In genomic region chr16:57008440-57008839, GRCh38 we compare ENCODE assay signal across 16 cellular contexts. TPM values are rescaled to one million over a fixed set of nuclear protein-coding genes. Genes with fewer than 3 reads are reported as not detected.
A peak's percentile ranks its signal among the peaks of the same experiment; 100 is the strongest.
DNase-seq lines count a peak whose midpoint lies in the region; ATAC-seq and TF ChIP-seq lines count a peak whose summit lies in the region.
"Had no signal": no experiment of that assay in that cellular context is flagged by ENCODE, and none has a peak within 500 bp of the region (broad histone marks: within the 10 kb centered on the region; RNA-seq: fewer than 3 reads in every experiment).

No MANE protein-coding gene starts in this region.

- H2AFZ ChIP-seq in Karpas-422 (ENCODE audit: low read length): no peak overlapping the region

- H3K27ac Mint-ChIP-seq in activated naive CD4-positive, alpha-beta T cell treated with anti-CD3 and anti-CD28 coated beads, Interleukin-2, amount 50 U/mL, for 24 hours: peak overlapping the region; percentile 88
- peak overlapping the region; percentile 87 for H3K27ac Mint-ChIP-seq in activated naive CD8-positive, alpha-beta T cell treated with anti-CD3 and anti-CD28 coated beads, Interleukin-2, amount 50 U/mL, for 24 hours
- peak overlapping the region; percentile 84 for H3K27ac Mint-ChIP-seq in stimulated activated effector memory CD8-positive, alpha-beta T cell treated with anti-CD3 and anti-CD28 coated beads, Interleukin-12 subunit alpha, Interleukin-12 subunit beta, amount 100 ng/mL, for 72 hours
- H3K27ac Mint-ChIP-seq: H9 had no signal

- peak overlapping the region; percentile 87 for H3K27ac ChIP-seq in Karpas-422 (ENCODE audit: low read length)

- no peaks in the 10 kb centered on the region for H3K9me3 ChIP-seq in Karpas-422 (ENCODE audit: low read length)
- no peaks in the 10 kb centered on the region; the same call in 1 of the 2 replicates for H3K9me3 ChIP-seq in BE2C
- H3K9me3 ChIP-seq: MG63 had no signal

- H3K36me3 ChIP-seq in Karpas-422 (ENCODE audit: insufficient read depth, low read length) (0 out of 2 replicates have a peak, but pooled peaks cover 5% of the 10 kb centered on the region), BE2C (no peaks in the 10 kb centered on the region)
- H3K36me3 ChIP-seq: MG63 had no signal

- peaks cover 93% of the 10 kb centered on the region for H3K4me1 ChIP-seq in Karpas-422 (ENCODE audit: low read length)
- no peaks in the 10 kb centered on the region for H3K4me1 ChIP-seq in BE2C

- no peaks in the 10 kb centered on the region for H3K27me3 Mint-ChIP-seq in activated naive CD4-positive, alpha-beta T cell treated with anti-CD3 and anti-CD28 coated beads, Interleukin-2, amount 50 U/mL, for 24 hours
- H3K27me3 Mint-ChIP-seq in activated naive CD8-positive, alpha-beta T cell treated with anti-CD3 and anti-CD28 coated beads, Interleukin-2, amount 50 U/mL, for 24 hours: no peaks in the 10 kb centered on the region

- no peak overlapping the region for H3K9ac ChIP-seq in Karpas-422 (ENCODE audit: low read length)

- no peak overlapping the region for H3K4me2 ChIP-seq in Karpas-422 (ENCODE audit: low read depth, low read length, poor library complexity, severe bottlenecking)

- DNase-seq in activated naive CD4-positive, alpha-beta T cell treated with anti-CD3 and anti-CD28 coated beads, Interleukin-2, amount 50 U/mL, for 16 hours: no peak
- no peak for DNase-seq in Karpas-422
- no peak for DNase-seq in activated naive CD8-positive, alpha-beta T cell treated with anti-CD3 and anti-CD28 coated beads, Interleukin-2, amount 50 U/mL, for 24 hours
- no peak for DNase-seq in stimulated activated effector memory CD8-positive, alpha-beta T cell treated with anti-CD3 and anti-CD28 coated beads, Interleukin-12 subunit alpha, Interleukin-12 subunit beta, amount 100 ng/mL, for 72 hours (ENCODE audit: low spot score in 2 of 2)
- no peak for DNase-seq in BE2C
- DNase-seq in amniotic stem cell (lab: John Stamatoyannopoulos, UW): no peak
- DNase-seq: DND-41, H9, MG63, NCI-H1092, NCI-H146, NCI-H2081, NCI-H510A treated with DMSO at 0.1 percent for 48 hours, NCI-H82 had no signal

- H3K27me3 ChIP-seq in Karpas-422 (ENCODE audit: low read length): no peaks in the 10 kb centered on the region
- H3K27me3 ChIP-seq in BE2C: no peaks in the 10 kb centered on the region
- H3K27me3 ChIP-seq: MG63 had no signal

- H3K79me2 ChIP-seq in Karpas-422 (ENCODE audit: low read length): peaks cover 56% of the 10 kb centered on the region

- no peaks in the 10 kb centered on the region for H3K9me2 ChIP-seq in Karpas-422 (replicated peaks; ENCODE audit: insufficient read depth, low read length)

- peaks cover 24% of the 10 kb centered on the region for H3K36me3 Mint-ChIP-seq in activated naive CD4-positive, alpha-beta T cell treated with anti-CD3 and anti-CD28 coated beads, Interleukin-2, amount 50 U/mL, for 24 hours
- H3K36me3 Mint-ChIP-seq in activated naive CD8-positive, alpha-beta T cell treated with anti-CD3 and anti-CD28 coated beads, Interleukin-2, amount 50 U/mL, for 24 hours (ENCODE audit: low read depth): peaks cover 39% of the 10 kb centered on the region
- peaks cover 75% of the 10 kb centered on the region for H3K36me3 Mint-ChIP-seq in stimulated activated effector memory CD8-positive, alpha-beta T cell treated with anti-CD3 and anti-CD28 coated beads, Interleukin-12 subunit alpha, Interleukin-12 subunit beta, amount 100 ng/mL, for 72 hours

- H3K4me3 ChIP-seq in Karpas-422 (ENCODE audit: low read length) (no peak overlapping the region), BE2C (ENCODE audit: low read depth, low read length) (no peak overlapping the region)
- H3K4me3 ChIP-seq: MG63 had no signal

- H3K9me3 Mint-ChIP-seq in activated naive CD4-positive, alpha-beta T cell treated with anti-CD3 and anti-CD28 coated beads, Interleukin-2, amount 50 U/mL, for 24 hours: no peaks in the 10 kb centered on the region
- no peaks in the 10 kb centered on the region for H3K9me3 Mint-ChIP-seq in activated naive CD8-positive, alpha-beta T cell treated with anti-CD3 and anti-CD28 coated beads, Interleukin-2, amount 50 U/mL, for 24 hours
- no peaks in the 10 kb centered on the region for H3K9me3 Mint-ChIP-seq in stimulated activated effector memory CD8-positive, alpha-beta T cell treated with anti-CD3 and anti-CD28 coated beads, Interleukin-12 subunit alpha, Interleukin-12 subunit beta, amount 100 ng/mL, for 72 hours
- H3K9me3 Mint-ChIP-seq: H9 had no signal

- ATAC-seq in activated naive CD8-positive, alpha-beta T cell treated with anti-CD3 and anti-CD28 coated beads, Interleukin-2, amount 50 U/mL, for 24 hours: no peak
- ATAC-seq in stimulated activated effector memory CD8-positive, alpha-beta T cell treated with anti-CD3 and anti-CD28 coated beads, Interleukin-12 subunit alpha, Interleukin-12 subunit beta, amount 100 ng/mL, for 72 hours: no peak
- ATAC-seq: Panc1 had no signal

- TF ChIP-seq CTCF in BE2C (IDR thresholded peaks at IDR 0.05; ENCODE audit: low read depth, low read length): no peak

- H4K20me1 ChIP-seq in Karpas-422 (ENCODE audit: insufficient read depth, low read depth, low read length): no peaks in the 10 kb centered on the region

- H3K4me3 Mint-ChIP-seq in activated naive CD4-positive, alpha-beta T cell treated with anti-CD3 and anti-CD28 coated beads, Interleukin-2, amount 50 U/mL, for 24 hours: peak overlapping the region; percentile 47
- no peak overlapping the region for H3K4me3 Mint-ChIP-seq in activated naive CD8-positive, alpha-beta T cell treated with anti-CD3 and anti-CD28 coated beads, Interleukin-2, amount 50 U/mL, for 24 hours
- peak overlapping the region; percentile 57 for H3K4me3 Mint-ChIP-seq in stimulated activated effector memory CD8-positive, alpha-beta T cell treated with anti-CD3 and anti-CD28 coated beads, Interleukin-12 subunit alpha, Interleukin-12 subunit beta, amount 100 ng/mL, for 72 hours
- H3K4me3 Mint-ChIP-seq: H9 had no signal

- peaks cover 84% of the 10 kb centered on the region for H3K4me1 Mint-ChIP-seq in activated naive CD4-positive, alpha-beta T cell treated with anti-CD3 and anti-CD28 coated beads, Interleukin-2, amount 50 U/mL, for 24 hours
- peaks cover 94% of the 10 kb centered on the region for H3K4me1 Mint-ChIP-seq in activated naive CD8-positive, alpha-beta T cell treated with anti-CD3 and anti-CD28 coated beads, Interleukin-2, amount 50 U/mL, for 24 hours
- H3K4me1 Mint-ChIP-seq in stimulated activated effector memory CD8-positive, alpha-beta T cell treated with anti-CD3 and anti-CD28 coated beads, Interleukin-12 subunit alpha, Interleukin-12 subunit beta, amount 100 ng/mL, for 72 hours: peaks cover 58% of the 10 kb centered on the region

RNA-seq across cellular contexts. Expression of gene NLRC5, which starts 19.1 kb away (rescaled TPM):
- total RNA-seq in Karpas-422 (2014; rRNA removed; shearing (Covaris generic); ENCODE audit: low replicate concordance): 103 and 116 TPM in 2 replicates
- 11.6 TPM for polyA plus RNA-seq in BE2C (2012; ENCODE audit: insufficient read depth, insufficient read length, low read depth)

RNA-seq across cellular contexts. Expression of gene CETP, which starts 46.7 kb away (rescaled TPM):
- total RNA-seq in Karpas-422 (2014; rRNA removed; shearing (Covaris generic); ENCODE audit: low replicate concordance): 0.32 and 0.48 TPM in 2 replicates
- polyA plus RNA-seq in BE2C (2012; ENCODE audit: insufficient read depth, insufficient read length, low read depth): not detected
- total RNA-seq: H9 had no signal
